3 cellular contexts compared by ENCODE assay signal in genomic region chr6:83444101-83444699, GRCh38. TPM values are rescaled to one million over a fixed set of nuclear protein-coding genes. Genes with fewer than 3 reads are reported as not detected.
"Had no signal": no experiment of that assay in that cellular context is flagged by ENCODE, and none has a peak within 500 bp of the region (broad histone marks: within the 10 kb centered on the region; RNA-seq: fewer than 3 reads in every experiment).

No MANE protein-coding gene starts in this region.

RNA-seq across cellular contexts. Expression of gene ME1, which starts 13.3 kb away (rescaled TPM):
- total RNA-seq: activated CD4-positive, alpha-beta T cell treated with anti-CD3 and anti-CD28 coated beads, Interleukin-2, amount 10 ng/mL, durations not matched to agents 7 days and 5 days; activated T-helper 2 cell treated with anti-CD3 and anti-CD28 coated beads, Interferon-gamma antibody, Interleukin-2, Interleukin-4, amounts not matched to agents 10 μg/mL and 5 μg/mL and 100 μg/mL, durations not matched to agents 14 hours and 24 hours and 36 hours; OCI-LY7 had no signal
